Comparison of ENCODE assay signal across 19 cellular contexts in genomic region chr7:51965454-51965853, GRCh38.
"Had no signal": no experiment of that assay in that cellular context is flagged by ENCODE, and none has a peak within 500 bp of the region (broad histone marks: within the 10 kb centered on the region; RNA-seq: fewer than 3 reads in every experiment).

No MANE protein-coding gene starts in this region.

- H3K27ac ChIP-seq: lower lobe of right lung, ovary, psoas muscle, sigmoid colon, stomach, testis, tibial artery had no signal

- H3K4me1 ChIP-seq: lower lobe of right lung, psoas muscle, sigmoid colon, stomach, testis, tibial artery had no signal

- ATAC-seq: effector memory CD8-positive, alpha-beta T cell; left ventricle myocardium superior; lower lobe of right lung; naive thymus-derived CD8-positive, alpha-beta T cell; psoas muscle; right cardiac atrium; stimulated activated effector memory CD8-positive, alpha-beta T cell treated with anti-CD3 and anti-CD28 coated beads, Interleukin-12 subunit alpha, Interleukin-12 subunit beta, amount 100 ng/mL, for 72 hours had no signal

- H3K9me3 ChIP-seq: lower lobe of right lung, ovary, psoas muscle, sigmoid colon, stomach, testis, tibial artery had no signal

- H3K36me3 ChIP-seq: lower lobe of right lung, ovary, sigmoid colon, stomach, tibial artery had no signal

- H3K27me3 ChIP-seq: ovary, sigmoid colon, stomach, testis, tibial artery had no signal

- DNase-seq: cortex of kidney; effector memory CD8-positive, alpha-beta T cell; left ventricle myocardium superior; lower lobe of right lung; naive thymus-derived CD8-positive, alpha-beta T cell; nephron progenitor cell; occipital lobe; ovary; posterior cingulate gyrus; psoas muscle; right cardiac atrium; sigmoid colon; stimulated activated CD4-positive, alpha-beta T cell treated with anti-CD3 and anti-CD28 coated beads, Interleukin-2, amount 100 ng/mL, for 24 hours; stimulated activated CD4-positive, alpha-beta T cell treated with anti-CD3 and anti-CD28 coated beads, Interleukin-4, amount 100 ng/mL, for 24 hours; stimulated activated naive CD4-positive, alpha-beta T cell treated with Interleukin-2 at 50 U/mL for 16 hours; stomach; testis; tibial artery had no signal

- H3K4me3 ChIP-seq: lower lobe of right lung, ovary, psoas muscle, sigmoid colon, stomach, testis, tibial artery had no signal
